ENCODE assay signal across 19 cellular contexts in genomic region chr1:22236151-22236550, GRCh38.
DNase-seq lines count a peak whose midpoint lies in the region; ATAC-seq and TF ChIP-seq lines count a peak whose summit lies in the region.
"Had no signal": no experiment of that assay in that cellular context is flagged by ENCODE, and none has a peak within 500 bp of the region (broad histone marks: within the 10 kb centered on the region; RNA-seq: fewer than 3 reads in every experiment).

No MANE protein-coding gene starts in this region.

- ATAC-seq in HG02571 (IDR thresholded peaks at IDR 0.05; ENCODE audit: unreplicated experiment) = no peak

- no peaks in the 10 kb centered on the region for H3K36me3 ChIP-seq in HEK293 (ENCODE audit: control insufficient read depth in 2 of 2, insufficient read depth in 1 of 2, low read length in 2 of 2)
- H3K36me3 ChIP-seq: HAP-1 had no signal

- CTCF ChIA-PET in HEK293 (lab: Yijun Ruan, JAX) = no interaction called here

- POLR2A ChIA-PET in HEK293 (lab: Yijun Ruan, JAX) = no interaction called here

- no peak for TF ChIP-seq CTCF in HEK293 (tag by site-specific recombination; IDR thresholded peaks at IDR 0.05)
- TF ChIP-seq CTCF in fibroblast of the aortic adventitia (IDR thresholded peaks at IDR 0.05; ENCODE audit: insufficient read depth, low read length) = no peak

- peak; percentile 50 for DNase-seq in NCI-H1092 treated with DMSO at 0.1 percent for 48 hours (lab: John Stamatoyannopoulos, UW)
- no peak for DNase-seq in NCI-H1092 (lab: John Stamatoyannopoulos, UW)
- DNase-seq in NCI-H69 (lab: John Stamatoyannopoulos, UW) = peak; percentile 36
- DNase-seq in fibroblast of the aortic adventitia (ENCODE audit: low read depth) = peak; percentile 3
- DNase-seq in germinal center (ENCODE audit: low spot score) = no peak
- DNase-seq in glomerular visceral epithelial cell (ENCODE audit: extremely low spot score) = no peak
- DNase-seq: DMS153, GDM1, KBM-7, NCI-H146, NCI-H2081 treated with DMSO at 0.1 percent for 48 hours, NCI-H345, NCI-H526 treated with DMSO at 0.1 percent for 48 hours, SHP77 had no signal

- H3K4me3 ChIP-seq in HEK293 (ENCODE audit: low read depth, low read length) (no peak overlapping the region), fibroblast of the aortic adventitia (ENCODE audit: low read depth, low read length) (no peak overlapping the region)
- H3K4me3 ChIP-seq: HAP-1, SK-N-MC had no signal

- no peak overlapping the region for H3K27ac ChIP-seq in HEK293 (ENCODE audit: extremely low read depth, low read depth, low read length)
- H3K27ac ChIP-seq: 22Rv1, SK-N-MC had no signal

- H3K9me3 ChIP-seq in HEK293 (ENCODE audit: control insufficient read depth, insufficient read depth, low read depth, low read length) = no peaks in the 10 kb centered on the region
- H3K9me3 ChIP-seq: HAP-1 had no signal

- H3K4me1 ChIP-seq in HEK293 (ENCODE audit: control insufficient read depth, insufficient read depth, low read length) = no peaks in the 10 kb centered on the region
- H3K4me1 ChIP-seq: HAP-1 had no signal

TF ChIP-seq in HEK293, 187 proteins besides CTCF, POLR2A, EP300 and RAD21:
- TF ChIP-seq ZNF335 (tag by site-specific recombination; conservative IDR thresholded peaks at IDR 0.05) (no peak), ZNF280C (tag by site-specific recombination; IDR thresholded peaks at IDR 0.05) (no peak), ZIC2 (tag by site-specific recombination; IDR thresholded peaks at IDR 0.05) (0 out of 2 replicates have a peak, but pooled peaks have one; percentile 11)

Comparison
In these comparisons a context has a peak if more than half of its experiments do, and no peak if none do; other contexts are left out.
1. DNase-seq: peak in NCI-H1092 treated with DMSO at 0.1 percent for 48 hours (single experiment), NCI-H69 (single experiment) and fibroblast of the aortic adventitia (single experiment); none in NCI-H1092 (single experiment), germinal center (single experiment) and glomerular visceral epithelial cell (single experiment).